Comparison of ENCODE assay signal across 8 cellular contexts in genomic region chr7:32298403-32299132, GRCh38.
DNase-seq lines count a peak whose midpoint lies in the region; ATAC-seq and TF ChIP-seq lines count a peak whose summit lies in the region.

No MANE protein-coding gene starts in this region.

- H3K4me1 ChIP-seq in mesenchymal stem cell (ENCODE audit: control insufficient read depth, insufficient read depth, low read depth, low read length) (peaks cover 11% of the 10 kb centered on the region), upper lobe of right lung (no peaks in the 10 kb centered on the region)

- H3K27me3 Mint-ChIP-seq in activated CD8-positive, alpha-beta memory T cell treated with anti-CD3 and anti-CD28 coated beads, Interleukin-2, amount 10 ng/mL, durations not matched to agents 7 days and 5 days, result peaks cover 49% of the 10 kb centered on the region

- H4K91ac ChIP-seq in mesenchymal stem cell (ENCODE audit: low read length), result no peak overlapping the region

- ATAC-seq in activated CD8-positive, alpha-beta memory T cell treated with anti-CD3 and anti-CD28 coated beads, Interleukin-2, amount 10 ng/mL, durations not matched to agents 7 days and 5 days, result no peak
- ATAC-seq in upper lobe of right lung (peak; percentile 33), GM19328 (IDR thresholded peaks at IDR 0.05; ENCODE audit: unreplicated experiment) (no peak), HG02588 (IDR thresholded peaks at IDR 0.05; ENCODE audit: unreplicated experiment) (no peak)

- H3K27ac ChIP-seq in mesenchymal stem cell (ENCODE audit: low read length, poor library complexity, severe bottlenecking), result no peak overlapping the region
- no peak overlapping the region for H3K27ac ChIP-seq in upper lobe of right lung

- no peak overlapping the region for H3K9ac ChIP-seq in mesenchymal stem cell (ENCODE audit: low read length)

- H3K14ac ChIP-seq in mesenchymal stem cell (ENCODE audit: low read length in 2 of 2), result no peak overlapping the region

- no peak overlapping the region for H2AFZ ChIP-seq in mesenchymal stem cell (ENCODE audit: low read depth, low read length)

- H2BK12ac ChIP-seq in mesenchymal stem cell (ENCODE audit: low read length in 2 of 2), result no peak overlapping the region

- H2BK5ac ChIP-seq in mesenchymal stem cell (ENCODE audit: low read depth, low read length, poor library complexity, severe bottlenecking), result no peak overlapping the region

- H4K8ac ChIP-seq in mesenchymal stem cell (ENCODE audit: low read length), result no peak overlapping the region

- H3K4me3 ChIP-seq in choroid plexus epithelial cell (ENCODE audit: low read depth, low read length) (peak overlapping the region; percentile 18), mesenchymal stem cell (ENCODE audit: insufficient read depth in 1 of 2, low read depth in 1 of 2, low read length in 2 of 2) (peak overlapping the region; percentile 38 to 74), upper lobe of right lung (peak overlapping the region; percentile 33)

- H3K9me3 Mint-ChIP-seq in activated CD8-positive, alpha-beta memory T cell treated with anti-CD3 and anti-CD28 coated beads, Interleukin-2, amount 10 ng/mL, durations not matched to agents 7 days and 5 days (ENCODE audit: low read depth), result no peaks in the 10 kb centered on the region

- H3K27ac Mint-ChIP-seq in activated CD8-positive, alpha-beta memory T cell treated with anti-CD3 and anti-CD28 coated beads, Interleukin-2, amount 10 ng/mL, durations not matched to agents 7 days and 5 days, result no peak overlapping the region

- H3K27me3 ChIP-seq in mesenchymal stem cell (ENCODE audit: control insufficient read depth in 1 of 2, insufficient read depth in 1 of 2, low read length in 2 of 2), result peaks cover 52 to 68% of the 10 kb centered on the region in 2 experiments
- H3K27me3 ChIP-seq in upper lobe of right lung, result peaks cover 43% of the 10 kb centered on the region

- no peak overlapping the region for H2AK5ac ChIP-seq in mesenchymal stem cell (ENCODE audit: low read length, severe bottlenecking)

- H3K4me2 ChIP-seq in mesenchymal stem cell (ENCODE audit: low read length, poor library complexity, severe bottlenecking), result peak overlapping the region; percentile 78

- peaks cover 8% of the 10 kb centered on the region for H3K4me1 Mint-ChIP-seq in activated CD8-positive, alpha-beta memory T cell treated with anti-CD3 and anti-CD28 coated beads, Interleukin-2, amount 10 ng/mL, durations not matched to agents 7 days and 5 days

- H2BK120ac ChIP-seq in mesenchymal stem cell (ENCODE audit: low read depth, low read length), result no peak overlapping the region

- H2BK15ac ChIP-seq in mesenchymal stem cell (ENCODE audit: low read depth, poor library complexity, severe bottlenecking), result no peak overlapping the region

- peaks cover 4% of the 10 kb centered on the region for H3K36me3 Mint-ChIP-seq in activated CD8-positive, alpha-beta memory T cell treated with anti-CD3 and anti-CD28 coated beads, Interleukin-2, amount 10 ng/mL, durations not matched to agents 7 days and 5 days

- TF ChIP-seq CTCF in choroid plexus epithelial cell (conservative IDR thresholded peaks at IDR 0.05; ENCODE audit: low read depth, low read length) (no peak), upper lobe of right lung (IDR thresholded peaks at IDR 0.05) (no peak)

- no peak overlapping the region for H3K4ac ChIP-seq in mesenchymal stem cell (ENCODE audit: low read depth in 1 of 2, low read length in 2 of 2)

- WGBS in mesenchymal stem cell, result 2% methylated on average over 72 of the region's 80 CpGs

- no peak overlapping the region for H3K23ac ChIP-seq in mesenchymal stem cell (ENCODE audit: low read length in 2 of 2)

- CTCF ChIA-PET in activated CD8-positive, alpha-beta memory T cell treated with anti-CD3 and anti-CD28 coated beads, Interleukin-2, amount 10 ng/mL, durations not matched to agents 7 days and 5 days (lab: Charles Lee), result no interaction called here

- peak overlapping the region; percentile 16 for H3K4me3 Mint-ChIP-seq in activated CD8-positive, alpha-beta memory T cell treated with anti-CD3 and anti-CD28 coated beads, Interleukin-2, amount 10 ng/mL, durations not matched to agents 7 days and 5 days

- H3K79me1 ChIP-seq in mesenchymal stem cell (replicated peaks; ENCODE audit: low read length, poor library complexity, severe bottlenecking), result no peaks in the 10 kb centered on the region

- DNase-seq in activated CD8-positive, alpha-beta memory T cell treated with anti-CD3 and anti-CD28 coated beads, Interleukin-2, amount 10 ng/mL, durations not matched to agents 7 days and 5 days, result no peak
- DNase-seq in activated CD8-positive, alpha-beta memory T cell treated with anti-CD3 and anti-CD28 coated beads, Interleukin-2, amount 50 U/mL, for 4 hours, result no peak
- DNase-seq in choroid plexus epithelial cell (ENCODE audit: low read depth), result no peak
- peak; percentile 1 for DNase-seq in mesenchymal stem cell
- no peak for DNase-seq in upper lobe of right lung
- no peak for DNase-seq in effector CD8-positive, alpha-beta T cell (lab: John Stamatoyannopoulos, UW)

- H3K9me3 ChIP-seq in mesenchymal stem cell (ENCODE audit: control insufficient read depth, low read length) (no peaks in the 10 kb centered on the region), upper lobe of right lung (no peaks in the 10 kb centered on the region)

- H3K36me3 ChIP-seq in mesenchymal stem cell (ENCODE audit: control insufficient read depth in 1 of 2, insufficient read depth in 2 of 2, low read depth in 1 of 2, low read length in 2 of 2) (no peaks in the 10 kb centered on the region), upper lobe of right lung (no peaks in the 10 kb centered on the region)

- H3K18ac ChIP-seq in mesenchymal stem cell (ENCODE audit: low read depth in 1 of 2, low read length in 2 of 2), result no peak overlapping the region

- intact Hi-C loops in upper lobe of right lung (cut with DNase I), result no loop called here
